In genomic region chr6:43143235-43144124, GRCh38 we compare ENCODE assay signal across 1 cellular context.
TF ChIP-seq lines count a peak whose summit lies in the region.

No MANE protein-coding gene starts in this region.

TF ChIP-seq in HEK293, 187 proteins besides CTCF, POLR2A, EP300 and RAD21 (continued from another document and continues in another):
- TF ChIP-seq ZNF280C (tag by site-specific recombination; IDR thresholded peaks at IDR 0.05) (no peak), ZNF501 (tag by site-specific recombination; IDR thresholded peaks at IDR 0.05) (peak; percentile 75), ZNF112 (tag by site-specific recombination; IDR thresholded peaks at IDR 0.05) (no peak), ZNF394 (tag by site-specific recombination; IDR thresholded peaks at IDR 0.05; ENCODE audit: borderline replicate concordance) (peak; percentile 52; the same call in 1 of the 2 replicates), ZBTB20 (tag by site-specific recombination; IDR thresholded peaks at IDR 0.05) (0 out of 2 replicates have a peak, but pooled peaks have one; percentile 36), ZNF148 (tag by site-specific recombination; IDR thresholded peaks at IDR 0.05; ENCODE audit: borderline replicate concordance) (no peak), MYNN (tag by site-specific recombination; IDR thresholded peaks at IDR 0.05; ENCODE audit: borderline replicate concordance) (no peak), ZNF121 (tag by site-specific recombination; IDR thresholded peaks at IDR 0.05) (no peak), ZNF514 (tag by site-specific recombination; IDR thresholded peaks at IDR 0.05) (no peak), ZNF654 (tag by site-specific recombination; IDR thresholded peaks at IDR 0.05; ENCODE audit: low read depth) (peak; percentile 88), ZNF768 (tag by site-specific recombination; IDR thresholded peaks at IDR 0.05) (no peak), ZXDB (tag by site-specific recombination; IDR thresholded peaks at IDR 0.05) (no peak), ZNF629 (tag by site-specific recombination; IDR thresholded peaks at IDR 0.05) (peak; percentile 58), ZNF133 (tag by site-specific recombination; IDR thresholded peaks at IDR 0.05) (no peak), GLI4 (tag by site-specific recombination; IDR thresholded peaks at IDR 0.05) (no peak), ZNF16 (tag by site-specific recombination; IDR thresholded peaks at IDR 0.05; ENCODE audit: low read depth) (no peak), ZNF585B (tag by site-specific recombination; IDR thresholded peaks at IDR 0.05) (no peak), ZNF692 (tag by site-specific recombination; IDR thresholded peaks at IDR 0.05) (peak; percentile 76; the same call in 1 of the 2 replicates), MEIS1 (CRISPR knock-in tag; IDR thresholded peaks at IDR 0.05; ENCODE audit: borderline replicate concordance) (no peak), ZNF155 (tag by site-specific recombination; IDR thresholded peaks at IDR 0.05) (no peak), BCL11A (tag by site-specific recombination; IDR thresholded peaks at IDR 0.05; ENCODE audit: low read depth) (no peak), ZNF426 (tag by site-specific recombination; IDR thresholded peaks at IDR 0.05) (no peak), ZNF624 (tag by site-specific recombination; IDR thresholded peaks at IDR 0.05) (no peak), TCF7L2 (IDR thresholded peaks at IDR 0.05; ENCODE audit: borderline replicate concordance, low read depth, low read length) (no peak), ZNF704 (tag by site-specific recombination; IDR thresholded peaks at IDR 0.05) (no peak), ZNF366 (tag by site-specific recombination; conservative IDR thresholded peaks at IDR 0.05) (no peak), PRDM6 (tag by site-specific recombination; IDR thresholded peaks at IDR 0.05) (no peak), ZNF169 (tag by site-specific recombination; IDR thresholded peaks at IDR 0.05) (no peak), ZNF239 (tag by site-specific recombination; IDR thresholded peaks at IDR 0.05) (no peak), EGR2 (tag by site-specific recombination; IDR thresholded peaks at IDR 0.05; ENCODE audit: low read depth) (no peak), ZNF560 (tag by site-specific recombination; IDR thresholded peaks at IDR 0.05; ENCODE audit: borderline replicate concordance) (no peak), PRDM4 (tag by site-specific recombination; IDR thresholded peaks at IDR 0.05) (no peak), ZNF324 (tag by site-specific recombination; IDR thresholded peaks at IDR 0.05) (0 out of 2 replicates have a peak, but pooled peaks have one; percentile 53), GFI1B (tag by site-specific recombination; IDR thresholded peaks at IDR 0.05) (no peak), ZNF2 (tag by site-specific recombination; IDR thresholded peaks at IDR 0.05) (peak; percentile 93), ZBTB6 (tag by site-specific recombination; IDR thresholded peaks at IDR 0.05) (peak; percentile 57; the same call in 1 of the 2 replicates), GLIS1 (tag by site-specific recombination; IDR thresholded peaks at IDR 0.05) (peak; percentile 57; the same call in 1 of the 2 replicates), ZNF248 (tag by site-specific recombination; IDR thresholded peaks at IDR 0.05) (no peak), YY2 (tag by site-specific recombination; IDR thresholded peaks at IDR 0.05) (no peak), ZNF518A (tag by site-specific recombination; conservative IDR thresholded peaks at IDR 0.05; ENCODE audit: low read depth) (peak; percentile 22; the same call in 1 of the 2 replicates)
- TF ChIP-seq, protein P1, sequence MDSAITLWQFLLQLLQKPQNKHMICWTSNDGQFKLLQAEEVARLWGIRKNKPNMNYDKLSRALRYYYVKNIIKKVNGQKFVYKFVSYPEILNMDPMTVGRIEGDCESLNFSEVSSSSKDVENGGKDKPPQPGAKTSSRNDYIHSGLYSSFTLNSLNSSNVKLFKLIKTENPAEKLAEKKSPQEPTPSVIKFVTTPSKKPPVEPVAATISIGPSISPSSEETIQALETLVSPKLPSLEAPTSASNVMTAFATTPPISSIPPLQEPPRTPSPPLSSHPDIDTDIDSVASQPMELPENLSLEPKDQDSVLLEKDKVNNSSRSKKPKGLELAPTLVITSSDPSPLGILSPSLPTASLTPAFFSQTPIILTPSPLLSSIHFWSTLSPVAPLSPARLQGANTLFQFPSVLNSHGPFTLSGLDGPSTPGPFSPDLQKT (IDR thresholded peaks at IDR 0.05; ENCODE audit: borderline replicate concordance, low read depth, low read length): no peak
- TF ChIP-seq, protein P2, sequence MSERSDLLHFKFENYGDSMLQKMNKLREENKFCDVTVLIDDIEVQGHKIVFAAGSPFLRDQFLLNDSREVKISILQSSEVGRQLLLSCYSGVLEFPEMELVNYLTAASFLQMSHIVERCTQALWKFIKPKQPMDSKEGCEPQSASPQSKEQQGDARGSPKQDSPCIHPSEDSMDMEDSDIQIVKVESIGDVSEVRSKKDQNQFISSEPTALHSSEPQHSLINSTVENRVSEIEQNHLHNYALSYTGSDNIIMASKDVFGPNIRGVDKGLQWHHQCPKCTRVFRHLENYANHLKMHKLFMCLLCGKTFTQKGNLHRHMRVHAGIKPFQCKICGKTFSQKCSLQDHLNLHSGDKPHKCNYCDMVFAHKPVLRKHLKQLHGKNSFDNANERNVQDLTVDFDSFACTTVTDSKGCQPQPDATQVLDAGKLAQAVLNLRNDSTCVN (tag by site-specific recombination; optimal IDR thresholded peaks at IDR 0.05): peak; percentile 28
